ENCODE assay signal across 8 cellular contexts in the genomic region with DNA sequence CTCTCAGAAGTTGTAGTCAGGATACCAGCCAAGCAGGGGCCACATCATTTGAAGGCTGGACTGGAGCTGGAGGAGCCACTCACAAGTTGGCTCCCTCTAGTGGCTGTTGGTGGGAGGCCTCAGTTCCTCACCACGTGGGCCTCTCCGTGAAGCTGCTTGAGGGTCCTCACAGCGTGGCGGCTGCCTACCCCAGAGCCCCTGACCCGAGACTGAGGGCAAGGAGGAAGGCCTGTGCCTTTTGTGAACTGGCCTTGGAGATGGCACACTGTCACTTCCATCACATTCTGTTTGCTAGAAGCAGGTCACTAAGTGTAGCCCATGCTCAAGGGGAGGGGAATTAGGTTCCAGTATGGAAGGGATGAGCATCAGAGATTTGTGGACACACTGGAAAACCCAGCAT. TPM values are rescaled to one million over a fixed set of nuclear protein-coding genes. Genes with fewer than 3 reads are reported as not detected.
DNase-seq lines count a peak whose midpoint lies in the region; ATAC-seq and TF ChIP-seq lines count a peak whose summit lies in the region.

No MANE protein-coding gene starts in this region.

- no peaks in the 10 kb centered on the region for H3K9me3 ChIP-seq in lung (ENCODE audit: control insufficient read depth in 2 of 2, insufficient read depth in 1 of 2, low read length in 1 of 2)

- peaks cover 0 to 28% of the 10 kb centered on the region in 2 donors for H3K36me3 ChIP-seq in lung (ENCODE audit: control insufficient read depth in 2 of 2, insufficient read depth in 2 of 2, low read length in 2 of 2)

- WGBS in lung, 2 donors = 34 to 47% methylated on average over 5 of the region's 5 CpGs

- no peaks in the 10 kb centered on the region for H3K36me3 Mint-ChIP-seq in chondrocyte (ENCODE audit: low read depth)

- DNase-seq in SIG-M5 treated with dmso at 0.1 percent for 504 hours (lab: John Stamatoyannopoulos, UW; ENCODE audit: unreplicated experiment) (peak; percentile 69), SIG-M5 (lab: John Stamatoyannopoulos, UW) (no peak), NCI-H2171 treated with DMSO at 0.1 percent for 48 hours (lab: John Stamatoyannopoulos, UW) (peak; percentile 52), chondrocyte (ENCODE audit: low spot score) (peak; percentile 92), lung (ENCODE audit: low spot score) (peak; percentile 60)
- peak; percentile 68 to 77 for DNase-seq in activated CD4-positive, alpha-beta T cell treated with anti-CD3 and anti-CD28 coated beads for 4 hours
- DNase-seq in stimulated activated CD8-positive, alpha-beta memory T cell treated with anti-CD3 and anti-CD28 coated beads, Interleukin-4, amount 100 ng/mL, for 4 hours (ENCODE audit: low read depth in 2 of 2, low spot score in 1 of 2) = peak; percentile 49 to 59

- peak; percentile 87 for TF ChIP-seq CTCF in chondrocyte (IDR thresholded peaks at IDR 0.05)
- TF ChIP-seq CTCF in lung (IDR thresholded peaks at IDR 0.05; ENCODE audit: control extremely low read depth, extremely low read depth) = peak; percentile 52

- ATAC-seq in lung (ENCODE audit: insufficient read depth, low FRiP score) (peak; percentile 54), GM21619 (IDR thresholded peaks at IDR 0.05; ENCODE audit: unreplicated experiment) (no peak)

- peaks cover 21% of the 10 kb centered on the region for H3K4me1 Mint-ChIP-seq in chondrocyte (ENCODE audit: low read depth)

- H3K27me3 Mint-ChIP-seq in chondrocyte (ENCODE audit: low read depth) = no peaks in the 10 kb centered on the region

- H3K4me3 Mint-ChIP-seq in chondrocyte (ENCODE audit: unreplicated experiment) = no peak overlapping the region

- no peaks in the 10 kb centered on the region for H3K27me3 ChIP-seq in lung (ENCODE audit: control insufficient read depth, insufficient read depth)

- peak overlapping the region; percentile 73 for H3K27ac Mint-ChIP-seq in chondrocyte (ENCODE audit: unreplicated experiment)

- peaks cover 0 to 13% of the 10 kb centered on the region in 2 donors for H3K4me1 ChIP-seq in lung (ENCODE audit: control insufficient read depth in 2 of 2, insufficient read depth in 2 of 2, low read length in 2 of 2)

- no peak overlapping the region for H3K27ac ChIP-seq in lung (ENCODE audit: low read depth in 1 of 2, low read length in 1 of 2)

- H3K9me3 Mint-ChIP-seq in chondrocyte (ENCODE audit: low read depth) = no peaks in the 10 kb centered on the region

- H3K4me3 ChIP-seq in lung = no peak overlapping the region

RNA-seq across cellular contexts. Expression of gene GNA11, which starts 14.6 kb away (rescaled TPM):
- total RNA-seq in chondrocyte = 62.1 to 68.9 TPM (median 68.1 TPM) in 3 replicates
- 10 to 100 TPM; 39.4 to 80.9 TPM for total RNA-seq in lung
- polyA plus RNA-seq in lung = 10 to 100 TPM; 36.8 to 37.1 TPM

RNA-seq across cellular contexts. Expression of gene GNA15, which starts 27.1 kb away (rescaled TPM):
- total RNA-seq in chondrocyte (not detected in 3 replicates), lung (10 to 100 TPM; 18.6 to 36.0 TPM)
- 10 to 100 TPM; 21.5 to 65.4 TPM for polyA plus RNA-seq in lung

RNA-seq across cellular contexts. Expression of gene TLE5, which starts 46.5 kb away (rescaled TPM):
- total RNA-seq in chondrocyte (223 to 306 TPM (median 303 TPM) in 3 replicates), lung (100 to 1,000 TPM; 179 to 468 TPM)
- 100 to 1,000 TPM; 352 to 797 TPM for polyA plus RNA-seq in lung

Comparison
In these comparisons a context has a peak if more than half of its experiments do, and no peak if none do; other contexts are left out.
1. RNA of gene GNA15, which starts 27.1 kb away (total RNA-seq): 18.6 to 36.0 TPM in lung; not detected in chondrocyte; every median in the first group is over 10 times any median in the second.